In the genomic region with DNA sequence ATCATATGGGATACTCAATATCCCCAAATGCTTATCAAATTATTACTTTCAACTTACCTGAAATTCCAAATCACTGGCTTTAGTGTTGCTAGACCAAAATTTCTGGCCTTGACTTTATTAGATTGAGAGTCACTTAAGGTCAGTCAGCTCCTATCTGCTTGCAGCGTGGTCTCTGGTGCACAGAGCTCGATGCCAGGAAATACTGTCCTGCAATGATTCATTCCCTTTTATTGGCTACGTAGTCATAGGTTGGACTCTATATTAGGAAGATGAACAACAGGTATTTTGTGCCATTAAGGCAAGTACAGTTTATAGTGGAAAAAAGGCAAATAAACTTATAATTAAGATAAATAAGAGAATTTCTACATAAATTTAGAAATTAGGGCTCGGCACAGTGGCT, we compare ENCODE assay signal across 27 cellular contexts.
"Had no signal": no experiment of that assay in that cellular context is flagged by ENCODE, and none has a peak within 500 bp of the region (broad histone marks: within the 10 kb centered on the region; RNA-seq: fewer than 3 reads in every experiment).

No MANE protein-coding gene starts in this region.

- H2AFZ ChIP-seq: hepatocyte had no signal

- H3K9me3 Mint-ChIP-seq: mesothelial cell of epicardium; natural killer cell; nephron progenitor cell; stimulated activated naive B cell treated with anti-CD40 and anti-IgM and Interleukin-4, amounts not matched to agents 10 μg/mL and 1 μg/mL and 100 μg/mL, for 72 hours had no signal

- H3K79me2 ChIP-seq: hepatocyte had no signal

- H3K9me3 ChIP-seq: left lung, lower lobe of right lung, ovary, stomach, testis, thyroid gland, transverse colon, upper lobe of left lung had no signal

- H3K27ac ChIP-seq: hepatocyte, left lung, lower lobe of right lung, ovary, skin epidermis, stomach, testis, thyroid gland, transverse colon, upper lobe of left lung had no signal

- H3K27ac Mint-ChIP-seq: mesothelial cell of epicardium; naive B cell; natural killer cell; nephron progenitor cell; progenitor cell of endocrine pancreas; stimulated activated naive B cell treated with anti-CD40 and anti-IgM and Interleukin-4, amounts not matched to agents 10 μg/mL and 1 μg/mL and 100 μg/mL, for 72 hours had no signal

- H3K4me3 ChIP-seq: hepatocyte, left lung, lower lobe of right lung, ovary, skin epidermis, stomach, testis, thyroid gland, transverse colon, upper lobe of left lung had no signal

- DNase-seq: kidney; left colon; left lung; lower lobe of right lung; mesendoderm; naive B cell; natural killer cell; nephron progenitor cell; ovary; retina; right cardiac atrium; stimulated activated CD4-positive, alpha-beta T cell treated with anti-CD3 and anti-CD28 coated beads, Interleukin-12 subunit alpha, Interleukin-12 subunit beta, amount 100 ng/mL, for 4 hours; stimulated activated CD4-positive, alpha-beta T cell treated with anti-CD3 and anti-CD28 coated beads, Interleukin-15, amount 100 ng/mL, for 24 hours; stimulated activated CD4-positive, alpha-beta T cell treated with anti-CD3 and anti-CD28 coated beads, Interleukin-2, amount 100 ng/mL, for 24 hours; stimulated activated CD4-positive, alpha-beta T cell treated with anti-CD3 and anti-CD28 coated beads, Interleukin-4, amount 100 ng/mL, for 1 hour; stimulated activated naive B cell treated with anti-CD40 and anti-IgM and Interleukin-4, amounts not matched to agents 10 μg/mL and 1 μg/mL and 100 μg/mL, for 72 hours; stimulated activated naive CD8-positive, alpha-beta T cell treated with anti-CD3 and anti-CD28 coated beads, Interleukin-15, Interleukin-2, amounts not matched to agents 100 U/mL and 50 U/mL, for 24 hours; stomach; testis; thyroid gland; transverse colon; upper lobe of left lung had no signal

- H3K4me1 Mint-ChIP-seq: mesothelial cell of epicardium; naive B cell; natural killer cell; stimulated activated naive B cell treated with anti-CD40 and anti-IgM and Interleukin-4, amounts not matched to agents 10 μg/mL and 1 μg/mL and 100 μg/mL, for 72 hours had no signal

- H3K36me3 Mint-ChIP-seq: mesothelial cell of epicardium; naive B cell; natural killer cell; stimulated activated naive B cell treated with anti-CD40 and anti-IgM and Interleukin-4, amounts not matched to agents 10 μg/mL and 1 μg/mL and 100 μg/mL, for 72 hours had no signal

- H3K4me1 ChIP-seq: left lung, lower lobe of right lung, stomach, testis, thyroid gland, transverse colon, upper lobe of left lung had no signal

- H3K27me3 Mint-ChIP-seq: stimulated activated naive B cell treated with anti-CD40 and anti-IgM and Interleukin-4, amounts not matched to agents 10 μg/mL and 1 μg/mL and 100 μg/mL, for 72 hours had no signal

- H3K4me2 ChIP-seq: hepatocyte had no signal

- H3K27me3 ChIP-seq: hepatocyte, left lung, ovary, stomach, testis, thyroid gland, transverse colon, upper lobe of left lung had no signal

- H3K4me3 Mint-ChIP-seq: mesothelial cell of epicardium; naive B cell; natural killer cell; nephron progenitor cell; stimulated activated naive B cell treated with anti-CD40 and anti-IgM and Interleukin-4, amounts not matched to agents 10 μg/mL and 1 μg/mL and 100 μg/mL, for 72 hours had no signal

- ATAC-seq: left colon; left lung; lower lobe of right lung; natural killer cell; right cardiac atrium; sciatic nerve; stimulated activated naive B cell treated with anti-CD40 and anti-IgM and Interleukin-4, amounts not matched to agents 10 μg/mL and 1 μg/mL and 100 μg/mL, for 72 hours; stimulated activated naive CD8-positive, alpha-beta T cell treated with anti-CD3 and anti-CD28 coated beads, Interleukin-15, Interleukin-2, amounts not matched to agents 100 U/mL and 50 U/mL, for 24 hours had no signal

- H3K36me3 ChIP-seq: left lung, lower lobe of right lung, ovary, stomach, thyroid gland, transverse colon, upper lobe of left lung had no signal
